37 cellular contexts compared by ENCODE assay signal in genomic region chr1:18005238-18005637, GRCh38.
"Had no signal": no experiment of that assay in that cellular context is flagged by ENCODE, and none has a peak within 500 bp of the region (broad histone marks: within the 10 kb centered on the region; RNA-seq: fewer than 3 reads in every experiment).

No MANE protein-coding gene starts in this region.

- H3K27ac ChIP-seq: adrenal gland, body of pancreas, breast epithelium, KMS-11, PC-9, RWPE1, VCaP had no signal

- H3K9me3 ChIP-seq: adrenal gland, body of pancreas had no signal

- H3K36me3 ChIP-seq: adrenal gland, breast epithelium had no signal

- H3K4me3 ChIP-seq: adrenal gland, body of pancreas, breast epithelium, PC-9 had no signal

- H3K4me1 ChIP-seq: adrenal gland, breast epithelium had no signal

- H2AFZ ChIP-seq: PC-9 had no signal

- DNase-seq: activated B cell treated with CpG ODN at 0.5 μM for 24 hours; activated CD4-positive, alpha-beta memory T cell treated with anti-CD3 and anti-CD28 coated beads for 36 hours; activated CD4-positive, alpha-beta T cell treated with anti-CD3 and anti-CD28 coated beads for 4 hours; activated CD4-positive, alpha-beta T cell treated with anti-CD3 and anti-CD28 coated beads, Interleukin-2, amount 50 U/mL, for 1 hour; activated CD4-positive, CD25-positive, alpha-beta regulatory T cell treated with anti-CD3 and anti-CD28 coated beads, Interleukin-2, amount 50 U/mL, for 72 hours; activated CD8-positive, alpha-beta memory T cell treated with anti-CD3 and anti-CD28 coated beads, Interleukin-2, amount 50 U/mL, for 4 hours; activated gamma-delta T cell treated with Interleukin-2 at 50 U/mL for 16 hours; activated naive CD4-positive, alpha-beta T cell treated with anti-CD3 and anti-CD28 coated beads for 36 hours; activated T-cell treated with anti-CD3 and anti-CD28 coated beads for 4 hours; activated T-cell treated with anti-CD3 and anti-CD28 coated beads, Interleukin-2, amount 50 U/mL, for 4 hours; MM.1S; NCI-H1092 treated with DMSO at 0.1 percent for 48 hours; NCI-H1417; NCI-H146; NCI-H187; NCI-H2029 treated with DMSO at 0.1 percent for 48 hours; NCI-H2171 treated with DMSO at 0.1 percent for 48 hours; NCI-H226; NCI-H446 treated with DMSO at 0.1 percent for 48 hours; NCI-H524; NCI-H69; NK-92 treated with Interleukin-12 subunit alpha and Interleukin-12 subunit beta, amount 100 ng/mL, for 24 hours; PC-9; SW 1271; T-helper 1 cell; T-helper 2 cell; T-helper 9 cell had no signal

- ATAC-seq: activated naive CD4-positive, alpha-beta T cell treated with anti-CD3 and anti-CD28 coated beads, Interleukin-2, amount 50 U/mL, for 72 hours; activated T-cell treated with anti-CD3 and anti-CD28 coated beads, Interleukin-2, amount 50 U/mL, for 4 hours; body of pancreas; Right ventricle myocardium inferior had no signal

- FAIRE-seq: astrocyte, RCC 7860 had no signal

- H3K9ac ChIP-seq: KMS-11 had no signal

- H3K27me3 ChIP-seq: adrenal gland, body of pancreas had no signal

- H3K4me2 ChIP-seq: KMS-11, PC-9 had no signal
